In genomic region chr15:45187578-45187893, GRCh38 we compare ENCODE assay signal across 11 cellular contexts. TPM values are rescaled to one million over a fixed set of nuclear protein-coding genes. Genes with fewer than 3 reads are reported as not detected.
A peak's percentile ranks its signal among the peaks of the same experiment; 100 is the strongest.
DNase-seq lines count a peak whose midpoint lies in the region; ATAC-seq, FAIRE-seq and TF ChIP-seq lines count a peak whose summit lies in the region.
"Had no signal": no experiment of that assay in that cellular context is flagged by ENCODE, and none has a peak within 500 bp of the region (broad histone marks: within the 10 kb centered on the region; RNA-seq: fewer than 3 reads in every experiment).

No MANE protein-coding gene starts in this region.

- DNase-seq in LNCaP clone FGC (ENCODE audit: low read depth), result no peak
- no peak for DNase-seq in esophagus muscularis mucosa (ENCODE audit: extremely low spot score)
- peak in 1 of 6 donors; percentile 44 for DNase-seq in pancreas
- DNase-seq in NOMO-1 treated with dmso at 0.1 percent for 144 hours (lab: John Stamatoyannopoulos, UW; ENCODE audit: unreplicated experiment), result no peak
- no peak for DNase-seq in NCI-H2107 (lab: John Stamatoyannopoulos, UW)
- no peak for DNase-seq in Kasumi-1 (lab: John Stamatoyannopoulos, UW)
- no peak for DNase-seq in activated CD4-positive, alpha-beta T cell treated with anti-CD3 and anti-CD28 coated beads, Interleukin-2, amount 10 ng/mL, durations not matched to agents 7 days and 5 days

- no peak for FAIRE-seq in pancreas (lab: Jason Lieb, UNC)
- FAIRE-seq: G401.6 had no signal

- no peak overlapping the region for H3K4me3 Mint-ChIP-seq in activated CD4-positive, alpha-beta T cell treated with anti-CD3 and anti-CD28 coated beads, Interleukin-2, amount 10 ng/mL, durations not matched to agents 7 days and 5 days

- no CpG with 5 or more reads among the region's 43 CpGs for WGBS in esophagus muscularis mucosa
- WGBS in pancreas, 2 donors, result 7% methylated on average over 43 of the region's 43 CpGs; no CpG with 5 or more reads in 1 of the 2 donors

- H3K9ac ChIP-seq in BLaER1, result peak overlapping the region; percentile 95

- no peak overlapping the region for H3K27ac Mint-ChIP-seq in activated CD4-positive, alpha-beta T cell treated with anti-CD3 and anti-CD28 coated beads, Interleukin-2, amount 10 ng/mL, durations not matched to agents 7 days and 5 days

- H3K4me1 Mint-ChIP-seq in activated CD4-positive, alpha-beta T cell treated with anti-CD3 and anti-CD28 coated beads, Interleukin-2, amount 10 ng/mL, durations not matched to agents 7 days and 5 days, result peaks cover 12% of the 10 kb centered on the region

- H3K36me3 ChIP-seq in BLaER1 (peaks cover 5% of the 10 kb centered on the region; the same call in 1 of the 2 replicates), esophagus muscularis mucosa (no peaks in the 10 kb centered on the region), pancreas (no peaks in the 10 kb centered on the region)

- POLR2A ChIA-PET in activated CD4-positive, alpha-beta T cell treated with anti-CD3 and anti-CD28 coated beads, Interleukin-2, amount 10 ng/mL, durations not matched to agents 7 days and 5 days (lab: Charles Lee), result interaction anchor here (0.9 kb wide), 1 partner anchor 12 kb away, joined by 3 read pairs; no protein-coding TSS in a partner anchor

- H3K4me2 ChIP-seq in BLaER1, result peak overlapping the region; percentile 100

- H3K9me3 ChIP-seq in BLaER1, result no peaks in the 10 kb centered on the region
- H3K9me3 ChIP-seq in esophagus muscularis mucosa, result no peaks in the 10 kb centered on the region
- no peaks in the 10 kb centered on the region for H3K9me3 ChIP-seq in pancreas

- no peak for TF ChIP-seq POLR2A in esophagus muscularis mucosa (IDR thresholded peaks at IDR 0.05; ENCODE audit: low read depth)

- no peak for TF ChIP-seq EP300 in esophagus muscularis mucosa (IDR thresholded peaks at IDR 0.05)

- peaks cover 22% of the 10 kb centered on the region for H3K27me3 Mint-ChIP-seq in activated CD4-positive, alpha-beta T cell treated with anti-CD3 and anti-CD28 coated beads, Interleukin-2, amount 10 ng/mL, durations not matched to agents 7 days and 5 days
- H3K27me3 Mint-ChIP-seq: activated naive CD8-positive, alpha-beta T cell had no signal

- intact Hi-C loops in esophagus muscularis mucosa (cut with DNase I) (no loop called here), pancreas (cut with DNase I) (no loop called here)

- CTCF ChIA-PET in activated CD4-positive, alpha-beta T cell treated with anti-CD3 and anti-CD28 coated beads, Interleukin-2, amount 10 ng/mL, durations not matched to agents 7 days and 5 days (lab: Charles Lee), result interaction anchor here (1.0 kb wide), 1 partner anchor 17 kb away, joined by 4 read pairs; no protein-coding TSS in a partner anchor

- peak overlapping the region; percentile 91 for H3K4me3 ChIP-seq in BLaER1
- peak overlapping the region; percentile 60; the same call in 1 of the 2 replicates for H3K4me3 ChIP-seq in LNCaP clone FGC (ENCODE audit: low read depth, low read length)
- peak overlapping the region; percentile 65 to 89 (median 79) for H3K4me3 ChIP-seq in esophagus muscularis mucosa
- H3K4me3 ChIP-seq in pancreas, result peak overlapping the region; percentile 45 to 69 (median 58)

- peaks cover 45% of the 10 kb centered on the region for H4K20me1 ChIP-seq in BLaER1

- no peaks in the 10 kb centered on the region for H3K36me3 Mint-ChIP-seq in activated CD4-positive, alpha-beta T cell treated with anti-CD3 and anti-CD28 coated beads, Interleukin-2, amount 10 ng/mL, durations not matched to agents 7 days and 5 days (ENCODE audit: low read depth)
- H3K36me3 Mint-ChIP-seq: activated naive CD8-positive, alpha-beta T cell had no signal

- H3K4me1 ChIP-seq in BLaER1 (peaks cover 51% of the 10 kb centered on the region), esophagus muscularis mucosa (peaks cover 18 to 44% (median 30%) of the 10 kb centered on the region in 4 donors), pancreas (peaks cover 0 to 3% (median 0%) of the 10 kb centered on the region in 3 donors)

- H3K27ac ChIP-seq in BLaER1 (peak overlapping the region; percentile 90), esophagus muscularis mucosa (replicated peaks in 1 of 4) (peak overlapping the region; percentile 83 to 93 (median 90)), pancreas (no peak overlapping the region)

- H3K27me3 ChIP-seq in BLaER1 (no peaks in the 10 kb centered on the region), esophagus muscularis mucosa (no peaks in the 10 kb centered on the region), pancreas (no peaks in the 10 kb centered on the region)

- TF ChIP-seq CTCF in LNCaP clone FGC (IDR thresholded peaks at IDR 0.05; ENCODE audit: control insufficient read depth, extremely low read depth, insufficient read depth) (no peak), esophagus muscularis mucosa (IDR thresholded peaks at IDR 0.05) (no peak), pancreas (IDR thresholded peaks at IDR 0.05) (no peak)

- no peaks in the 10 kb centered on the region for H3K9me3 Mint-ChIP-seq in activated CD4-positive, alpha-beta T cell treated with anti-CD3 and anti-CD28 coated beads, Interleukin-2, amount 10 ng/mL, durations not matched to agents 7 days and 5 days

- ATAC-seq in pancreas, result no peak

RNA-seq across cellular contexts. Expression of gene SHF, which starts 0.2 kb away (rescaled TPM):
- total RNA-seq in esophagus muscularis mucosa (10 to 100 TPM in 2 of 4 donors, 1 to 10 TPM in 2; 4.6 to 15.4 (median 10.2) TPM), pancreas (1 to 10 TPM; 1.0 to 3.7 (median 1.9) TPM)
- 1 to 10 TPM; 2.3 to 3.2 TPM for polyA plus RNA-seq in pancreas
- total RNA-seq in activated CD4-positive, alpha-beta T cell treated with anti-CD3 and anti-CD28 coated beads, Interleukin-2, amount 10 ng/mL, durations not matched to agents 7 days and 5 days, result under 1 TPM; 0.79 to 0.92 TPM

RNA-seq across cellular contexts. Expression of gene DUOX1, which starts 57.7 kb away (rescaled TPM):
- total RNA-seq in esophagus muscularis mucosa, result 1 to 10 TPM in 1 of 4 donors, under 1 TPM in 3; 0.33 to 1.7 (median 0.61) TPM
- total RNA-seq in pancreas, result under 1 TPM; 0.14 to 0.97 (median 0.47) TPM
- under 1 TPM; 0.16 to 0.27 TPM for polyA plus RNA-seq in pancreas
- total RNA-seq in activated CD4-positive, alpha-beta T cell treated with anti-CD3 and anti-CD28 coated beads, Interleukin-2, amount 10 ng/mL, durations not matched to agents 7 days and 5 days, result not detected
- total RNA-seq: RPMI7951 had no signal

RNA-seq across cellular contexts. Expression of gene DUOXA1, which starts 57.9 kb away (rescaled TPM):
- total RNA-seq in esophagus muscularis mucosa (under 1 TPM in 2 of 4 donors, not detected in 2; 0.13 to 0.52 TPM), pancreas (under 1 TPM in 3 of 6 donors, not detected in 3; 0.17 to 0.22 (median 0.19) TPM)
- under 1 TPM; 0.11 to 0.14 TPM for polyA plus RNA-seq in pancreas
- total RNA-seq in activated CD4-positive, alpha-beta T cell treated with anti-CD3 and anti-CD28 coated beads, Interleukin-2, amount 10 ng/mL, durations not matched to agents 7 days and 5 days, result not detected
- total RNA-seq: RPMI7951 had no signal

Comparison
In these comparisons a context has a peak if more than half of its experiments do, and no peak if none do; other contexts are left out.
1. H3K27ac ChIP-seq: peak in BLaER1 (single experiment) and esophagus muscularis mucosa (4 of 4); none in pancreas (0 of 4).
2. Peak in every context shown above with its lines, with median percentiles within 50 percentile points of each other: H3K4me3 ChIP-seq.